In genomic region chr17:4881761-4882555, GRCh38 we compare ENCODE assay signal across 8 cellular contexts. TPM values are rescaled to one million over a fixed set of nuclear protein-coding genes. Genes with fewer than 3 reads are reported as not detected.
DNase-seq lines count a peak whose midpoint lies in the region; ATAC-seq and TF ChIP-seq lines count a peak whose summit lies in the region.

No MANE protein-coding gene starts in this region.

- BruUV-seq in OCI-LY7 (replicated peaks; lab: Mats Ljungman, UMichigan): no TSS peak

- 20 to 58% methylated on average over 5 to 7 of the region's 9 CpGs for WGBS in gastroesophageal sphincter (ENCODE audit: low coverage in 1 of 2), 2 donors

- H3K4me2 ChIP-seq in OCI-LY7 (ENCODE audit: low read length): no peak overlapping the region

- H4K20me1 ChIP-seq in OCI-LY7 (ENCODE audit: insufficient read depth, low read length): no peaks in the 10 kb centered on the region

- H3K4me3 ChIP-seq in OCI-LY7 (ENCODE audit: low read depth, low read length, poor library complexity, severe bottlenecking): no peak overlapping the region
- H3K4me3 ChIP-seq in gastroesophageal sphincter: no peak overlapping the region

- H3K27me3 ChIP-seq in gastroesophageal sphincter: no peaks in the 10 kb centered on the region

- CTCF ChIA-PET in OCI-LY7 (lab: Charles Lee; ENCODE audit: unreplicated experiment): no interaction called here

- intact Hi-C loops in OCI-LY7 (cut with micrococcal nuclease; ENCODE audit: unreplicated experiment): no loop called here
- intact Hi-C loops in posterior cingulate gyrus (cut with DNase I): loop anchor here (2.0 kb wide), 1 partner anchor 47 kb away; no protein-coding TSS in a partner anchor

- H3K79me2 ChIP-seq in OCI-LY7 (ENCODE audit: insufficient read depth, low read depth, low read length): no peaks in the 10 kb centered on the region

- ATAC-seq in gastroesophageal sphincter (peak; percentile 63), GM21786 (IDR thresholded peaks at IDR 0.05; ENCODE audit: unreplicated experiment) (no peak)

- POLR2A ChIA-PET in OCI-LY7 (lab: Charles Lee): no interaction called here

- no peak for TF ChIP-seq POLR2A in gastroesophageal sphincter (IDR thresholded peaks at IDR 0.05)

- DNase-seq in AG08396 (ENCODE audit: low spot score) (peak; percentile 62), GM19238 (ENCODE audit: insufficient read length, low spot score) (peak; percentile 66), OCI-LY7 (ENCODE audit: low spot score) (peak; percentile 65), posterior cingulate gyrus (peak in 9 of 10 donors; percentile 58 to 94 (median 70)), OCI-M2 (lab: John Stamatoyannopoulos, UW; ENCODE audit: unreplicated experiment) (no peak)
- peak; percentile 44 for DNase-seq in activated gamma-delta T cell treated with anti-CD3 and anti-CD28 coated beads, Interleukin-2, amount 50 U/mL, for 16 hours (ENCODE audit: low read depth)

- H3K9me3 ChIP-seq in OCI-LY7 (ENCODE audit: low read length): no peaks in the 10 kb centered on the region
- no peaks in the 10 kb centered on the region for H3K9me3 ChIP-seq in gastroesophageal sphincter

- no peaks in the 10 kb centered on the region for H3K9me2 ChIP-seq in OCI-LY7 (ENCODE audit: insufficient read depth, low read length)

- no peak for TF ChIP-seq EP300 in gastroesophageal sphincter (IDR thresholded peaks at IDR 0.05)

- peaks cover 6% of the 10 kb centered on the region for H3K4me1 ChIP-seq in OCI-LY7 (ENCODE audit: insufficient read depth, low read length, poor library complexity, severe bottlenecking)
- H3K4me1 ChIP-seq in gastroesophageal sphincter: peaks cover 0 to 9% (median 3%) of the 10 kb centered on the region in 3 donors

- TF ChIP-seq CTCF in OCI-LY7 (conservative IDR thresholded peaks at IDR 0.05; ENCODE audit: low read length) (peak; percentile 92), gastroesophageal sphincter (IDR thresholded peaks at IDR 0.05) (peak in 3 of 4 experiments; percentile 61 to 83 (median 64))

- no peak overlapping the region for H3K27ac ChIP-seq in OCI-LY7 (ENCODE audit: low read depth, low read length, poor library complexity, severe bottlenecking)
- no peak overlapping the region for H3K27ac ChIP-seq in gastroesophageal sphincter

- H2AFZ ChIP-seq in OCI-LY7 (ENCODE audit: low read length): no peak overlapping the region

- H3K36me3 ChIP-seq in OCI-LY7 (ENCODE audit: insufficient read depth, low read length) (peaks cover 42% of the 10 kb centered on the region), gastroesophageal sphincter (peaks cover 0 to 74% of the 10 kb centered on the region in 2 donors)

RNA-seq across cellular contexts. Expression of gene C17orf107, which starts 17.4 kb away (rescaled TPM):
- total RNA-seq in OCI-LY7 (2014; rRNA removed; shearing (Covaris generic)): 0.18 and 0.79 TPM in 2 replicates
- total RNA-seq in OCI-LY7 (2022) (0.76 and 1.1 TPM in 2 replicates), gastroesophageal sphincter (under 1 TPM; 0.30 to 0.81 (median 0.68) TPM)

RNA-seq across cellular contexts. Expression of gene CHRNE, which starts 20.9 kb away (rescaled TPM):
- 0.32 and 0.59 TPM in 2 replicates for total RNA-seq in OCI-LY7 (2014; rRNA removed; shearing (Covaris generic))
- total RNA-seq in OCI-LY7 (2022): 0.27 and 0.68 TPM in 2 replicates
- total RNA-seq in gastroesophageal sphincter: under 1 TPM in 2 of 4 donors, not detected in 2; 0.23 to 0.67 TPM

RNA-seq across cellular contexts. Expression of gene MINK1, which starts 48.8 kb away (rescaled TPM):
- total RNA-seq in OCI-LY7 (2014; rRNA removed; shearing (Covaris generic)): 38.3 and 40.6 TPM in 2 replicates
- total RNA-seq in OCI-LY7 (2022) (61.0 and 62.5 TPM in 2 replicates), gastroesophageal sphincter (10 to 100 TPM; 29.3 to 48.6 (median 46.4) TPM)

RNA-seq across cellular contexts. Expression of gene GP1BA, which starts 50.1 kb away (rescaled TPM):
- total RNA-seq in OCI-LY7 (2014; rRNA removed; shearing (Covaris generic)): not detected in 2 replicates
- total RNA-seq in OCI-LY7 (2022) (not detected in 2 replicates), gastroesophageal sphincter (under 1 TPM in 1 of 4 donors, not detected in 3; 0.19 TPM)

RNA-seq across cellular contexts. Expression of gene SLC25A11, which starts 57.9 kb away (rescaled TPM):
- total RNA-seq in OCI-LY7 (2014; rRNA removed; shearing (Covaris generic)): 59.6 and 80.6 TPM in 2 replicates
- total RNA-seq in OCI-LY7 (2022) (66.8 and 68.2 TPM in 2 replicates), gastroesophageal sphincter (10 to 100 TPM; 28.7 to 58.9 (median 46.8) TPM)
